Comparison of ENCODE assay signal across 8 cellular contexts in genomic region chr2:127422631-127423475, GRCh38. TPM values are rescaled to one million over a fixed set of nuclear protein-coding genes. Genes with fewer than 3 reads are reported as not detected.
DNase-seq lines count a peak whose midpoint lies in the region; ATAC-seq, FAIRE-seq and TF ChIP-seq lines count a peak whose summit lies in the region.

No MANE protein-coding gene starts in this region.

- peak overlapping the region; percentile 83 for H3K9ac ChIP-seq in neuronal stem cell (ENCODE audit: low read depth, low read length, poor library complexity)
- H3K9ac ChIP-seq in kidney (ENCODE audit: low read length in 2 of 2): no peak overlapping the region

- H3K79me1 ChIP-seq in neuronal stem cell (ENCODE audit: low read depth, low read length): no peaks in the 10 kb centered on the region

- H3K14ac ChIP-seq in neuronal stem cell (ENCODE audit: low read length): peak overlapping the region; percentile 31

- peak overlapping the region; percentile 97 for H2BK12ac ChIP-seq in neuronal stem cell (ENCODE audit: low read length)

- H4K8ac ChIP-seq in neuronal stem cell (ENCODE audit: low read depth, low read length): no peak overlapping the region

- FAIRE-seq in kidney (lab: Jason Lieb, UNC): no peak

- H3K4me1 ChIP-seq in esophagus (ENCODE audit: control insufficient read depth in 2 of 2, insufficient read depth in 2 of 2, low read length in 1 of 2): peaks cover 5 to 6% of the 10 kb centered on the region in 2 donors
- H3K4me1 ChIP-seq in neuronal stem cell (ENCODE audit: control insufficient read depth in 2 of 2, insufficient read depth in 1 of 2, low read depth in 1 of 2, low read length in 2 of 2): peaks cover 4 to 5% of the 10 kb centered on the region in 2 donors
- H3K4me1 ChIP-seq in kidney (ENCODE audit: control insufficient read depth in 1 of 2, insufficient read depth in 1 of 2, low read depth in 1 of 2, low read length in 2 of 2): peaks cover 0 to 5% of the 10 kb centered on the region in 2 donors

- intact Hi-C loops in kidney (cut with DNase I): no loop called here

- H4K91ac ChIP-seq in neuronal stem cell (ENCODE audit: low read depth, low read length, poor library complexity): no peak overlapping the region

- no peak overlapping the region for H2BK5ac ChIP-seq in neuronal stem cell (ENCODE audit: low read length)

- H3K4ac ChIP-seq in neuronal stem cell (ENCODE audit: low read length): no peak overlapping the region

- peak overlapping the region; percentile 20 for H2AK5ac ChIP-seq in neuronal stem cell (ENCODE audit: low read depth, low read length)

- H2BK120ac ChIP-seq in neuronal stem cell (ENCODE audit: low read depth, low read length): peak overlapping the region; percentile 42

- H3K27ac ChIP-seq in esophagus (ENCODE audit: low read depth in 2 of 2, low read length in 1 of 2): no peak overlapping the region
- no peak overlapping the region for H3K27ac ChIP-seq in neuronal stem cell (replicated peaks; ENCODE audit: low read length)
- H3K27ac ChIP-seq in kidney (ENCODE audit: low read depth in 2 of 2, low read length in 2 of 2): no peak overlapping the region

- H3K36me3 ChIP-seq in esophagus (ENCODE audit: control insufficient read depth in 2 of 2, insufficient read depth in 2 of 2, low read length in 1 of 2) (no peaks in the 10 kb centered on the region), neuronal stem cell (replicated peaks in 1 of 2; ENCODE audit: control insufficient read depth in 2 of 2, insufficient read depth in 2 of 2, low read length in 2 of 2) (no peaks in the 10 kb centered on the region), kidney (ENCODE audit: control insufficient read depth in 1 of 2, insufficient read depth in 2 of 2, low read length in 2 of 2) (no peaks in the 10 kb centered on the region)

- H3K27me3 ChIP-seq in esophagus (ENCODE audit: control insufficient read depth in 1 of 2, insufficient read depth in 2 of 2, low read length in 2 of 2) (peaks cover 0 to 3% of the 10 kb centered on the region in 2 donors), neuronal stem cell (ENCODE audit: control insufficient read depth in 3 of 3, insufficient read depth in 3 of 3, low read depth in 1 of 3, low read length in 3 of 3) (peaks cover 4 to 83% (median 21%) of the 10 kb centered on the region in 3 experiments)

- no peak for DNase-seq in AG09309 (ENCODE audit: low read depth)
- DNase-seq in neuronal stem cell (ENCODE audit: low spot score): no peak
- no peak for DNase-seq in kidney

- peak overlapping the region; percentile 41 for H3K4me3 ChIP-seq in AG09309 (ENCODE audit: control insufficient read depth, low read depth, low read length)
- H3K4me3 ChIP-seq in esophagus (ENCODE audit: low read depth in 1 of 2, low read length in 2 of 2): peak overlapping the region; percentile 19 to 26
- H3K4me3 ChIP-seq in neuronal stem cell (ENCODE audit: low read length in 2 of 2): peak overlapping the region in 1 of 2 donors; percentile 78
- peak overlapping the region in 1 of 2 donors; percentile 25 for H3K4me3 ChIP-seq in kidney (ENCODE audit: low read length in 2 of 2)

- no peak for TF ChIP-seq CTCF in AG09309 (IDR thresholded peaks at IDR 0.05; ENCODE audit: control insufficient read depth, insufficient read depth, low read depth, low read length, missing control alignments)
- no peak for TF ChIP-seq CTCF in kidney (IDR thresholded peaks at IDR 0.05; ENCODE audit: borderline replicate concordance, extremely low read depth, insufficient read depth)

- peak overlapping the region; percentile 87 for H3K23ac ChIP-seq in neuronal stem cell (ENCODE audit: low read depth, low read length, poor library complexity)

- H2AFZ ChIP-seq in neuronal stem cell (ENCODE audit: low read length): peak overlapping the region; percentile 79

- peak; percentile 64 for ATAC-seq in HG02759 (IDR thresholded peaks at IDR 0.05; ENCODE audit: unreplicated experiment)
- peak; percentile 64 for ATAC-seq in SK-N-SH treated with all-trans-retinoic acid at 6 μM for 48 hours
- ATAC-seq in GM21786 (IDR thresholded peaks at IDR 0.05; ENCODE audit: unreplicated experiment): no peak
- ATAC-seq in HG03378 (IDR thresholded peaks at IDR 0.05; ENCODE audit: unreplicated experiment): no peak

- H3K9me3 ChIP-seq in esophagus (ENCODE audit: control insufficient read depth in 2 of 2, insufficient read depth in 1 of 2, low read depth in 1 of 2, low read length in 1 of 2) (no peaks in the 10 kb centered on the region), neuronal stem cell (replicated peaks in 1 of 2; ENCODE audit: control insufficient read depth in 2 of 2, insufficient read depth in 1 of 2, low read depth in 1 of 2, low read length in 2 of 2) (no peaks in the 10 kb centered on the region), kidney (ENCODE audit: control insufficient read depth in 1 of 2, low read length in 2 of 2) (no peaks in the 10 kb centered on the region)

- peak overlapping the region; percentile 84 for H3K4me2 ChIP-seq in neuronal stem cell (ENCODE audit: insufficient read depth, low read length, poor library complexity, severe bottlenecking)

- 4 to 5% methylated on average over 59 to 71 of the region's 71 CpGs for WGBS in esophagus, 2 donors
- WGBS in neuronal stem cell (ENCODE audit: extremely low coverage in 2 of 2, insufficient read length in 2 of 2, insufficient replicate concordance in 1 of 2), 2 donors: no CpG with 5 or more reads among the region's 71 CpGs

- peak overlapping the region; percentile 31 for H2BK15ac ChIP-seq in neuronal stem cell (ENCODE audit: low read length)

- H3K18ac ChIP-seq in neuronal stem cell (ENCODE audit: low read length): peak overlapping the region; percentile 89

TF ChIP-seq in SK-N-SH treated with all-trans-retinoic acid at 6 μM for 48 hours, 23 proteins besides CTCF, POLR2A, EP300 and RAD21:
- TF ChIP-seq TOX (CRISPR knock-in tag; IDR thresholded peaks at IDR 0.05; ENCODE audit: borderline replicate concordance): no peak
- TF ChIP-seq PPARA (CRISPR knock-in tag; IDR thresholded peaks at IDR 0.05; ENCODE audit: borderline replicate concordance): no peak
- TF ChIP-seq, protein P1, sequence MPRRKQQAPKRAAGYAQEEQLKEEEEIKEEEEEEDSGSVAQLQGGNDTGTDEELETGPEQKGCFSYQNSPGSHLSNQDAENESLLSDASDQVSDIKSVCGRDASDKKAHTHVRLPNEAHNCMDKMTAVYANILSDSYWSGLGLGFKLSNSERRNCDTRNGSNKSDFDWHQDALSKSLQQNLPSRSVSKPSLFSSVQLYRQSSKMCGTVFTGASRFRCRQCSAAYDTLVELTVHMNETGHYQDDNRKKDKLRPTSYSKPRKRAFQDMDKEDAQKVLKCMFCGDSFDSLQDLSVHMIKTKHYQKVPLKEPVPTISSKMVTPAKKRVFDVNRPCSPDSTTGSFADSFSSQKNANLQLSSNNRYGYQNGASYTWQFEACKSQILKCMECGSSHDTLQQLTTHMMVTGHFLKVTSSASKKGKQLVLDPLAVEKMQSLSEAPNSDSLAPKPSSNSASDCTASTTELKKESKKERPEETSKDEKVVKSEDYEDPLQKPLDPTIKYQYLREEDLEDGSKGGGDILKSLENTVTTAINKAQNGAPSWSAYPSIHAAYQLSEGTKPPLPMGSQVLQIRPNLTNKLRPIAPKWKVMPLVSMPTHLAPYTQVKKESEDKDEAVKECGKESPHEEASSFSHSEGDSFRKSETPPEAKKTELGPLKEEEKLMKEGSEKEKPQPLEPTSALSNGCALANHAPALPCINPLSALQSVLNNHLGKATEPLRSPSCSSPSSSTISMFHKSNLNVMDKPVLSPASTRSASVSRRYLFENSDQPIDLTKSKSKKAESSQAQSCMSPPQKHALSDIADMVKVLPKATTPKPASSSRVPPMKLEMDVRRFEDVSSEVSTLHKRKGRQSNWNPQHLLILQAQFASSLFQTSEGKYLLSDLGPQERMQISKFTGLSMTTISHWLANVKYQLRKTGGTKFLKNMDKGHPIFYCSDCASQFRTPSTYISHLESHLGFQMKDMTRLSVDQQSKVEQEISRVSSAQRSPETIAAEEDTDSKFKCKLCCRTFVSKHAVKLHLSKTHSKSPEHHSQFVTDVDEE (CRISPR knock-in tag; IDR thresholded peaks at IDR 0.05): no peak
- no peak for TF ChIP-seq ZNF565 (CRISPR knock-in tag; conservative IDR thresholded peaks at IDR 0.05; ENCODE audit: low read depth)
- no peak for TF ChIP-seq RARB (CRISPR knock-in tag; IDR thresholded peaks at IDR 0.05)
- TF ChIP-seq, protein P2, sequence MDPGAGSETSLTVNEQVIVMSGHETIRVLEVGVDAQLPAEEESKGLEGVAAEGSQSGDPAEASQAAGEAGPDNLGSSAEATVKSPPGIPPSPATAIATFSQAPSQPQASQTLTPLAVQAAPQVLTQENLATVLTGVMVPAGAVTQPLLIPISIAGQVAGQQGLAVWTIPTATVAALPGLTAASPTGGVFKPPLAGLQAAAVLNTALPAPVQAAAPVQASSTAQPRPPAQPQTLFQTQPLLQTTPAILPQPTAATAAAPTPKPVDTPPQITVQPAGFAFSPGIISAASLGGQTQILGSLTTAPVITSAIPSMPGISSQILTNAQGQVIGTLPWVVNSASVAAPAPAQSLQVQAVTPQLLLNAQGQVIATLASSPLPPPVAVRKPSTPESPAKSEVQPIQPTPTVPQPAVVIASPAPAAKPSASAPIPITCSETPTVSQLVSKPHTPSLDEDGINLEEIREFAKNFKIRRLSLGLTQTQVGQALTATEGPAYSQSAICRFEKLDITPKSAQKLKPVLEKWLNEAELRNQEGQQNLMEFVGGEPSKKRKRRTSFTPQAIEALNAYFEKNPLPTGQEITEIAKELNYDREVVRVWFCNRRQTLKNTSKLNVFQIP (CRISPR knock-in tag; IDR thresholded peaks at IDR 0.05; ENCODE audit: borderline replicate concordance, low read depth): no peak
- no peak for TF ChIP-seq BACH2 (CRISPR knock-in tag; IDR thresholded peaks at IDR 0.05; ENCODE audit: borderline replicate concordance)
- no peak for TF ChIP-seq GLIS3 (CRISPR knock-in tag; IDR thresholded peaks at IDR 0.05)
- no peak for TF ChIP-seq ESRRG (CRISPR knock-in tag; IDR thresholded peaks at IDR 0.05)
TF ChIP-seq in SK-N-SH treated with all-trans-retinoic acid at 6 μM for 48 hours: peak in this region for 0.

RNA-seq across cellular contexts. Expression of gene PROC, which starts 4.6 kb away (rescaled TPM):
- polyA plus RNA-seq in esophagus (under 1 TPM; 0.19 to 0.20 TPM), kidney (ENCODE audit: insufficient read depth, low read depth, low replicate concordance) (51.0 TPM)
- polyA plus RNA-seq in neuronal stem cell (2013, experiment 1 of 2): 0.07 TPM
- 0.07 TPM for polyA plus RNA-seq in neuronal stem cell (2013, experiment 2 of 2)
- total RNA-seq in kidney: 5.9 TPM

RNA-seq across cellular contexts. Expression of gene MAP3K2, which starts 35.1 kb away (rescaled TPM):
- 1 to 10 TPM; 3.5 TPM for polyA plus RNA-seq in esophagus
- polyA plus RNA-seq in neuronal stem cell (2013, experiment 1 of 2): 9.5 TPM
- 10.4 TPM for polyA plus RNA-seq in neuronal stem cell (2013, experiment 2 of 2)
- total RNA-seq in kidney: 65.3 TPM
- 4.9 TPM for polyA plus RNA-seq in kidney (ENCODE audit: insufficient read depth, low read depth, low replicate concordance)

Comparison
In these comparisons a context has a peak if more than half of its experiments do, and no peak if none do; other contexts are left out.
1. ATAC-seq: peak in HG02759 (single experiment) and SK-N-SH treated with all-trans-retinoic acid at 6 μM for 48 hours (single experiment); none in GM21786 (single experiment) and HG03378 (single experiment).
2. RNA of gene PROC, which starts 4.6 kb away (polyA plus RNA-seq): 51.0 TPM in kidney (single experiment); 0.19 to 0.20 TPM in esophagus; every median in the first group is over 10 times any median in the second.